Comparison of ENCODE assay signal across 16 cellular contexts in genomic region chr7:16985621-16986020, GRCh38.
DNase-seq lines count a peak whose midpoint lies in the region; FAIRE-seq and TF ChIP-seq lines count a peak whose summit lies in the region.
"Had no signal": no experiment of that assay in that cellular context is flagged by ENCODE, and none has a peak within 500 bp of the region (broad histone marks: within the 10 kb centered on the region; RNA-seq: fewer than 3 reads in every experiment).

No MANE protein-coding gene starts in this region.

- H3K36me3 ChIP-seq in stomach = no peaks in the 10 kb centered on the region

- intact Hi-C loops in stomach (cut with DNase I; ENCODE audit: low total_unique reads) = loop anchor here (10.0 kb wide), 1 partner anchor 309 kb away; the partner anchor contains the start of gene AHR

- H3K4me1 Mint-ChIP-seq in endothelial cell (ENCODE audit: unreplicated experiment) = peaks cover 6% of the 10 kb centered on the region

- TF ChIP-seq POLR2A in stomach (IDR thresholded peaks at IDR 0.05) = no peak

- H3K27me3 ChIP-seq in stomach = no peaks in the 10 kb centered on the region

- no peak overlapping the region for H3K27ac ChIP-seq in stomach
- H3K27ac ChIP-seq: SK-N-MC had no signal

- H3K9me3 Mint-ChIP-seq in endothelial cell (ENCODE audit: unreplicated experiment) = no peaks in the 10 kb centered on the region
- H3K9me3 Mint-ChIP-seq: CD4-positive, CD25-positive, alpha-beta regulatory T cell had no signal

- no peaks in the 10 kb centered on the region for H3K36me3 Mint-ChIP-seq in endothelial cell (ENCODE audit: low read depth, unreplicated experiment)
- H3K36me3 Mint-ChIP-seq: CD4-positive, CD25-positive, alpha-beta regulatory T cell had no signal

- DNase-seq in NCI-H345 (lab: John Stamatoyannopoulos, UW) (peak; percentile 33), NCI-H345 treated with DMSO at 0.1 percent for 48 hours (lab: John Stamatoyannopoulos, UW; ENCODE audit: unreplicated experiment) (no peak), HT-29 (ENCODE audit: low spot score) (peak; percentile 28), NCI-H69 (lab: John Stamatoyannopoulos, UW) (peak; percentile 62), stomach (no peak), endothelial cell (ENCODE audit: low spot score) (no peak), RCC 7860 (ENCODE audit: low spot score) (no peak)
- DNase-seq: AML-193; CD4-positive, CD25-positive, alpha-beta regulatory T cell; EL; NCI-H1694; NCI-H2171; NCI-H524 had no signal

- H3K4me1 ChIP-seq in stomach = peaks cover 7 to 35% (median 23%) of the 10 kb centered on the region in 4 donors

- FAIRE-seq in islet of Langerhans (lab: Jason Lieb, UNC) = peak; percentile 13
- no peak for FAIRE-seq in RCC 7860 (lab: Jason Lieb, UNC)
- FAIRE-seq: H54 had no signal

- TF ChIP-seq CTCF in stomach (IDR thresholded peaks at IDR 0.05) (no peak), endothelial cell (IDR thresholded peaks at IDR 0.05; ENCODE audit: unreplicated experiment) (no peak)

- WGBS in stomach, 5 donors = 48 to 73% (median 57%) methylated on average over 1 of the region's 1 CpG

- no peaks in the 10 kb centered on the region for H3K27me3 Mint-ChIP-seq in endothelial cell (ENCODE audit: unreplicated experiment)

- H3K9me3 ChIP-seq in stomach = no peaks in the 10 kb centered on the region

- no peak overlapping the region for H3K27ac Mint-ChIP-seq in endothelial cell (ENCODE audit: unreplicated experiment)
- H3K27ac Mint-ChIP-seq: CD4-positive, CD25-positive, alpha-beta regulatory T cell had no signal

- no peak overlapping the region for H3K4me3 Mint-ChIP-seq in endothelial cell (ENCODE audit: unreplicated experiment)
- H3K4me3 Mint-ChIP-seq: CD4-positive, CD25-positive, alpha-beta regulatory T cell had no signal

- TF ChIP-seq EP300 in stomach (IDR thresholded peaks at IDR 0.05) = no peak

- H3K4me3 ChIP-seq in stomach = no peak overlapping the region
- H3K4me3 ChIP-seq: SK-N-MC had no signal

Comparison
In these comparisons a context has a peak if more than half of its experiments do, and no peak if none do; other contexts are left out.
1. DNase-seq: peak in NCI-H345 (single experiment), HT-29 (single experiment) and NCI-H69 (single experiment); none in NCI-H345 treated with DMSO at 0.1 percent for 48 hours (single experiment), stomach (single experiment), endothelial cell (single experiment) and RCC 7860 (single experiment).